Comparison of ENCODE assay signal across 2 cellular contexts in genomic region chr16:89732142-89732917, GRCh38.
TF ChIP-seq lines count a peak whose summit lies in the region.

No MANE protein-coding gene starts in this region.

TF ChIP-seq in HCT116, 20 proteins besides CTCF, POLR2A, EP300 and RAD21:
- TF ChIP-seq JUND (IDR thresholded peaks at IDR 0.05) (no peak), ZBTB33 (IDR thresholded peaks at IDR 0.05; ENCODE audit: extremely low read depth, insufficient replicate concordance, low read length) (no peak), EZH2 (IDR thresholded peaks at IDR 0.05) (no peak), FOSL1 (IDR thresholded peaks at IDR 0.05; ENCODE audit: low read depth) (no peak), ZNF274 (IDR thresholded peaks at IDR 0.05; ENCODE audit: low read depth, low read length) (no peak), ZFX (IDR thresholded peaks at IDR 0.05) (no peak), POLR2AphosphoS5 (IDR thresholded peaks at IDR 0.05; ENCODE audit: low read depth, low read length) (no peak), REST (IDR thresholded peaks at IDR 0.05; ENCODE audit: low read depth) (no peak), EGR1 (IDR thresholded peaks at IDR 0.05; ENCODE audit: low read depth) (no peak), CBX3 (IDR thresholded peaks at IDR 0.05; ENCODE audit: low read depth) (no peak), EZH2phosphoT487 (IDR thresholded peaks at IDR 0.05; ENCODE audit: borderline replicate concordance) (no peak), YY1 (IDR thresholded peaks at IDR 0.05; ENCODE audit: extremely low read depth, insufficient replicate concordance, low read depth, low read length) (no peak), CEBPB (IDR thresholded peaks at IDR 0.05; ENCODE audit: low read depth) (no peak), SP1 (IDR thresholded peaks at IDR 0.05; ENCODE audit: low read depth) (no peak), SRF (IDR thresholded peaks at IDR 0.05; ENCODE audit: low read depth) (no peak), ELF1 (IDR thresholded peaks at IDR 0.05; ENCODE audit: borderline replicate concordance, low read depth) (no peak), TCF7L2 (IDR thresholded peaks at IDR 0.05; ENCODE audit: borderline replicate concordance, extremely low read depth, insufficient read depth, insufficient read length) (no peak), SIN3A (IDR thresholded peaks at IDR 0.05; ENCODE audit: low read depth) (no peak)
- TF ChIP-seq, protein P1, sequence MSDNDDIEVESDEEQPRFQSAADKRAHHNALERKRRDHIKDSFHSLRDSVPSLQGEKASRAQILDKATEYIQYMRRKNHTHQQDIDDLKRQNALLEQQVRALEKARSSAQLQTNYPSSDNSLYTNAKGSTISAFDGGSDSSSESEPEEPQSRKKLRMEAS (IDR thresholded peaks at IDR 0.05), result no peak
- TF ChIP-seq, protein P2, sequence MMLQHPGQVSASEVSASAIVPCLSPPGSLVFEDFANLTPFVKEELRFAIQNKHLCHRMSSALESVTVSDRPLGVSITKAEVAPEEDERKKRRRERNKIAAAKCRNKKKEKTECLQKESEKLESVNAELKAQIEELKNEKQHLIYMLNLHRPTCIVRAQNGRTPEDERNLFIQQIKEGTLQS (IDR thresholded peaks at IDR 0.05), result no peak

TF ChIP-seq in H1, 55 proteins besides CTCF, POLR2A, EP300 and RAD21:
- TF ChIP-seq CHD2 (IDR thresholded peaks at IDR 0.05; ENCODE audit: low read length) (no peak), POLR2AphosphoS5 (IDR thresholded peaks at IDR 0.05; ENCODE audit: low read depth, low read length) (peak; percentile 51)
